Comparison of ENCODE assay signal across 1 cellular context in genomic region chr4:24573582-24573981, GRCh38.
TF ChIP-seq lines count a peak whose summit lies in the region.

No MANE protein-coding gene starts in this region.

TF ChIP-seq in H1, 55 proteins besides CTCF, POLR2A, EP300 and RAD21:
- TF ChIP-seq POLR2AphosphoS5 (IDR thresholded peaks at IDR 0.05; ENCODE audit: low read depth, low read length) (peak; percentile 80; the same call in 1 of the 2 replicates), CHD1 (IDR thresholded peaks at IDR 0.05; ENCODE audit: low read depth, low read length) (no peak), SRF (IDR thresholded peaks at IDR 0.05; ENCODE audit: low read depth, low read length) (no peak), KDM1A (IDR thresholded peaks at IDR 0.05; ENCODE audit: borderline replicate concordance, low read length) (no peak), TCF12 (IDR thresholded peaks at IDR 0.05; ENCODE audit: low read depth, low read length) (no peak), SAP30 (IDR thresholded peaks at IDR 0.05; ENCODE audit: insufficient read depth, insufficient replicate concordance, low read length) (no peak)
TF ChIP-seq in H1: peak in this region for 1.
